In the genomic region with DNA sequence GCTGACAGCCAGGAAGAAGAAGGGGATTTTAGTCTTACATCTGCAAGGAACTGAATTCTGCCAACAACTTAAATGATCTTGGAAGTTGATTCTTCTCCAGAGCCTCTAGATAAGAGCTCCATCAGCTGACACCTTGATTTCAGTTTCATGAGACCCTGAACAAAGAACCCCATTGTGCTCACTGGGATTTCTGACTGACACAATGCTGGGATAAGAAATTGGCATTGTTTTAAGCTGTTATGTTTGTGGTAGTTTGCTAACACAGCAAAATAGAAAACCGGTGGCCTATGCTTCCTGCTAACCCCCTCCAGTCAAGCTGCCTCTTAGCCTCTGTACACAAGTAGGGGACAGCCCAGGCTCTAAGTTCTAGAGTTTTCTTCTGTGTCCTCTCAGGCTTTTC, we compare ENCODE assay signal across 31 cellular contexts. TPM values are rescaled to one million over a fixed set of nuclear protein-coding genes. Genes with fewer than 3 reads are reported as not detected.
A peak's percentile ranks its signal among the peaks of the same experiment; 100 is the strongest.
DNase-seq lines count a peak whose midpoint lies in the region; ATAC-seq and TF ChIP-seq lines count a peak whose summit lies in the region.
"Had no signal": no experiment of that assay in that cellular context is flagged by ENCODE, and none has a peak within 500 bp of the region (broad histone marks: within the 10 kb centered on the region; RNA-seq: fewer than 3 reads in every experiment).

No MANE protein-coding gene starts in this region.

- no peak overlapping the region for H3K14ac ChIP-seq in trophoblast cell (ENCODE audit: low read length)

- no peak overlapping the region for H3K4me2 ChIP-seq in trophoblast cell (ENCODE audit: low read length)
- H3K4me2 ChIP-seq: smooth muscle cell had no signal

- no peaks in the 10 kb centered on the region for H3K27me3 ChIP-seq in body of pancreas
- H3K27me3 ChIP-seq in layer of hippocampus (ENCODE audit: control insufficient read depth, insufficient read depth, low read length) = no peaks in the 10 kb centered on the region
- no peaks in the 10 kb centered on the region for H3K27me3 ChIP-seq in CD4-positive, alpha-beta T cell (ENCODE audit: control insufficient read depth, insufficient read depth, low read length)
- no peaks in the 10 kb centered on the region for H3K27me3 ChIP-seq in trophoblast cell (ENCODE audit: insufficient read depth, low read length)
- H3K27me3 ChIP-seq: adrenal gland, esophagus muscularis mucosa, ovary had no signal

- WGBS in body of pancreas, 2 donors = 0 to 13% methylated on average over 1 of the region's 1 CpG
- WGBS in trophoblast cell (ENCODE audit: extremely low coverage, insufficient coverage, insufficient read length) = no CpG with 5 or more reads among the region's 1 CpG

- H2AK5ac ChIP-seq in trophoblast cell (ENCODE audit: low read length) = no peak overlapping the region

- H2BK5ac ChIP-seq in trophoblast cell (ENCODE audit: low read depth, low read length, poor library complexity) = no peak overlapping the region

- no peak for TF ChIP-seq POLR2A in body of pancreas (IDR thresholded peaks at IDR 0.05)

- no peak overlapping the region for H4K12ac ChIP-seq in trophoblast cell (ENCODE audit: low read depth, low read length)

- H3K4ac ChIP-seq in trophoblast cell (ENCODE audit: low read depth, low read length) = no peak overlapping the region

- CTCF ChIA-PET in CD4-positive, alpha-beta T cell (lab: Charles Lee) = interaction anchor here (0.5 kb wide), 1 partner anchor 990 kb away, joined by 4 read pairs; no protein-coding TSS in a partner anchor

- H3K79me2 ChIP-seq in trophoblast cell (ENCODE audit: control insufficient read depth, insufficient read depth, low read length, poor library complexity) = no peaks in the 10 kb centered on the region

- H3K4me3 ChIP-seq in body of pancreas (no peak overlapping the region), trophoblast cell (ENCODE audit: low read depth, low read length) (no peak overlapping the region)
- H3K4me3 ChIP-seq: adrenal gland, esophagus muscularis mucosa, GM23248, lung, ovary, smooth muscle cell had no signal

- H2BK120ac ChIP-seq in trophoblast cell (ENCODE audit: insufficient read depth, low read length, poor library complexity) = no peak overlapping the region

- peaks cover 12% of the 10 kb centered on the region for H3K27me3 Mint-ChIP-seq in CD4-positive, alpha-beta T cell
- H3K27me3 Mint-ChIP-seq: type B pancreatic cell had no signal

- H3K27ac ChIP-seq in body of pancreas (peak overlapping the region in 3 of 4 donors; percentile 11 to 58 (median 41)), layer of hippocampus (ENCODE audit: low read depth, low read length) (peak overlapping the region; percentile 14), trophoblast cell (ENCODE audit: low read depth, low read length) (no peak overlapping the region)
- no peak overlapping the region for H3K27ac ChIP-seq in CD4-positive, alpha-beta T cell (ENCODE audit: low read depth, low read length)
- H3K27ac ChIP-seq: adrenal gland, esophagus muscularis mucosa, GM23248, ovary had no signal

- H3K9me3 ChIP-seq in body of pancreas = no peaks in the 10 kb centered on the region
- no peaks in the 10 kb centered on the region for H3K9me3 ChIP-seq in CD4-positive, alpha-beta T cell (ENCODE audit: control insufficient read depth, low read length)
- H3K9me3 ChIP-seq in trophoblast cell (ENCODE audit: insufficient read depth, low read depth, low read length) = no peaks in the 10 kb centered on the region
- H3K9me3 ChIP-seq: adrenal gland, esophagus muscularis mucosa, ovary had no signal

- no peak overlapping the region for H3K9ac ChIP-seq in trophoblast cell (ENCODE audit: low read length)
- H3K9ac ChIP-seq: GM23248 had no signal

- H3K36me3 Mint-ChIP-seq in CD4-positive, alpha-beta T cell (ENCODE audit: low read depth) = no peaks in the 10 kb centered on the region
- H3K36me3 Mint-ChIP-seq: naive thymus-derived CD4-positive, alpha-beta T cell; type B pancreatic cell had no signal

- H3K36me3 ChIP-seq in body of pancreas (replicated peaks in 1 of 2; ENCODE audit: insufficient read depth in 1 of 2, low read depth in 2 of 2) (no peaks in the 10 kb centered on the region), trophoblast cell (ENCODE audit: control insufficient read depth in 1 of 2, insufficient read depth in 2 of 2, low read length in 2 of 2) (no peaks in the 10 kb centered on the region)
- H3K36me3 ChIP-seq: adrenal gland, ovary had no signal

- no peak overlapping the region for H3K4me3 Mint-ChIP-seq in CD4-positive, alpha-beta T cell
- H3K4me3 Mint-ChIP-seq: naive thymus-derived CD4-positive, alpha-beta T cell; type B pancreatic cell had no signal

- H3K79me1 ChIP-seq in trophoblast cell (ENCODE audit: low read length) = no peaks in the 10 kb centered on the region

- POLR2A ChIA-PET in CD4-positive, alpha-beta T cell (lab: Charles Lee) = no interaction called here

- no peak overlapping the region for H4K8ac ChIP-seq in trophoblast cell (ENCODE audit: low read depth, low read length)

- H4K91ac ChIP-seq in trophoblast cell (ENCODE audit: low read depth, low read length) = no peak overlapping the region

- no peak overlapping the region for H2AFZ ChIP-seq in trophoblast cell (ENCODE audit: insufficient read depth, low read length, poor library complexity)
- H2AFZ ChIP-seq: GM23248 had no signal

- intact Hi-C loops in body of pancreas (cut with DNase I) = no loop called here
- intact Hi-C loops in CD4-positive, alpha-beta T cell (cut with DNase I, micrococcal nuclease) = no loop called here

- no peak overlapping the region for H3K27ac Mint-ChIP-seq in CD4-positive, alpha-beta T cell
- H3K27ac Mint-ChIP-seq: activated T-helper 2 cell treated with anti-CD3 and anti-CD28 coated beads, Interferon-gamma antibody, Interleukin-2, Interleukin-4, amounts not matched to agents 10 μg/mL and 5 μg/mL and 100 μg/mL, durations not matched to agents 14 hours and 24 hours and 36 hours; naive thymus-derived CD4-positive, alpha-beta T cell; type B pancreatic cell had no signal

- ATAC-seq in body of pancreas (peak; percentile 83), GM19395 (IDR thresholded peaks at IDR 0.05; ENCODE audit: unreplicated experiment) (no peak)
- no peak for ATAC-seq in CD4-positive, alpha-beta T cell (ENCODE audit: poor library complexity)
- ATAC-seq: naive thymus-derived CD4-positive, alpha-beta T cell; stimulated activated naive CD8-positive, alpha-beta T cell treated with anti-CD3 and anti-CD28 coated beads, Interleukin-15, Interleukin-2, amounts not matched to agents 100 U/mL and 50 U/mL, for 24 hours had no signal

- TF ChIP-seq CTCF in body of pancreas (IDR thresholded peaks at IDR 0.05) = no peak
- TF ChIP-seq CTCF in CD4-positive, alpha-beta T cell (IDR thresholded peaks at IDR 0.05) = no peak

- DNase-seq in NCI-H1048 (lab: John Stamatoyannopoulos, UW) = peak; percentile 26
- no peak for DNase-seq in body of pancreas
- peak; percentile 53 for DNase-seq in putamen (ENCODE audit: low spot score)
- no peak for DNase-seq in CD4-positive, alpha-beta T cell
- DNase-seq in trophoblast cell = no peak
- DNase-seq in RKO (ENCODE audit: low spot score) = no peak
- DNase-seq: activated CD4-positive, alpha-beta T cell treated with anti-CD3 and anti-CD28 coated beads, Interleukin-2, amount 50 U/mL, for 1 hour; adrenal gland; COR-L47; DND-41; effector CD8-positive, alpha-beta T cell; GM23248; KBM-7; naive thymus-derived CD4-positive, alpha-beta T cell; NCI-H1694 treated with DMSO at 0.1 percent for 48 hours; NCI-H2227 treated with DMSO at 0.1 percent for 48 hours; NCI-H774; OCI-M1; ovary; SIG-M5; stimulated activated CD4-positive, alpha-beta T cell treated with anti-CD3 and anti-CD28 coated beads, Interleukin-2, amount 100 ng/mL, for 48 hours; stimulated activated naive CD8-positive, alpha-beta T cell treated with anti-CD3 and anti-CD28 coated beads, Interleukin-15, Interleukin-2, amounts not matched to agents 100 U/mL and 50 U/mL, for 24 hours; T-helper 2 cell had no signal

- H2BK12ac ChIP-seq in trophoblast cell (ENCODE audit: low read length) = no peak overlapping the region

- H3K18ac ChIP-seq in trophoblast cell (ENCODE audit: low read length) = no peak overlapping the region

- no peak overlapping the region for H3K23ac ChIP-seq in trophoblast cell (ENCODE audit: low read length)

- H3K4me1 Mint-ChIP-seq in CD4-positive, alpha-beta T cell (ENCODE audit: low read depth) = no peaks in the 10 kb centered on the region
- H3K4me1 Mint-ChIP-seq: naive thymus-derived CD4-positive, alpha-beta T cell had no signal

- H3K9me3 Mint-ChIP-seq in CD4-positive, alpha-beta T cell = no peaks in the 10 kb centered on the region
- H3K9me3 Mint-ChIP-seq: activated T-helper 2 cell treated with anti-CD3 and anti-CD28 coated beads, Interferon-gamma antibody, Interleukin-2, Interleukin-4, amounts not matched to agents 10 μg/mL and 5 μg/mL and 100 μg/mL, durations not matched to agents 14 hours and 24 hours and 36 hours; naive thymus-derived CD4-positive, alpha-beta T cell; type B pancreatic cell had no signal

- H3K4me1 ChIP-seq in body of pancreas = peaks cover 4% of the 10 kb centered on the region
- H3K4me1 ChIP-seq in trophoblast cell (ENCODE audit: control insufficient read depth in 1 of 2, insufficient read depth in 2 of 2, low read length in 2 of 2) = no peaks in the 10 kb centered on the region
- H3K4me1 ChIP-seq: adrenal gland had no signal

RNA-seq across cellular contexts. Expression of gene MASP1, which starts 36.2 kb away (rescaled TPM):
- total RNA-seq in body of pancreas = 1 to 10 TPM in 1 of 2 donors, not detected in 1; 2.3 TPM
- not detected for total RNA-seq in CD4-positive, alpha-beta T cell
- 0.05 and 0.08 TPM in 2 replicates for polyA plus RNA-seq in trophoblast cell (2013)
- total RNA-seq: activated T-helper 2 cell treated with anti-CD3 and anti-CD28 coated beads, Interferon-gamma antibody, Interleukin-2, Interleukin-4, amounts not matched to agents 10 μg/mL and 5 μg/mL and 100 μg/mL, durations not matched to agents 14 hours and 24 hours and 36 hours; naive thymus-derived CD4-positive, alpha-beta T cell had no signal
- polyA plus RNA-seq: naive thymus-derived CD4-positive, alpha-beta T cell had no signal

RNA-seq across cellular contexts. Expression of gene RTP1, which starts 58.0 kb away (rescaled TPM):
- not detected for total RNA-seq in body of pancreas
- not detected for total RNA-seq in CD4-positive, alpha-beta T cell
- polyA plus RNA-seq in trophoblast cell (2013) = not detected in 2 replicates
- total RNA-seq: activated T-helper 2 cell treated with anti-CD3 and anti-CD28 coated beads, Interferon-gamma antibody, Interleukin-2, Interleukin-4, amounts not matched to agents 10 μg/mL and 5 μg/mL and 100 μg/mL, durations not matched to agents 14 hours and 24 hours and 36 hours; adrenal gland; esophagus muscularis mucosa; glomerular endothelial cell; GM23248; lung; naive thymus-derived CD4-positive, alpha-beta T cell; smooth muscle cell had no signal
- polyA plus RNA-seq: GM23248; lung; naive thymus-derived CD4-positive, alpha-beta T cell; ovary; smooth muscle cell had no signal

Comparison
In these comparisons a context has a peak if more than half of its experiments do, and no peak if none do; other contexts are left out.
1. DNase-seq: peak in NCI-H1048 (single experiment) and putamen (single experiment); none in body of pancreas (0 of 4), CD4-positive, alpha-beta T cell (0 of 10), trophoblast cell (0 of 2) and RKO (single experiment).
2. H3K27ac ChIP-seq: peak in body of pancreas (3 of 4) and layer of hippocampus (single experiment); none in CD4-positive, alpha-beta T cell (single experiment) and trophoblast cell (single experiment).